8 cellular contexts compared by ENCODE assay signal in genomic region chr14:104795781-104796681, GRCh38. TPM values are rescaled to one million over a fixed set of nuclear protein-coding genes. Genes with fewer than 3 reads are reported as not detected.
DNase-seq lines count a peak whose midpoint lies in the region; ATAC-seq and TF ChIP-seq lines count a peak whose summit lies in the region.

No MANE protein-coding gene starts in this region.

- ATAC-seq in GM18909 (IDR thresholded peaks at IDR 0.05; ENCODE audit: poor library complexity, unreplicated experiment) (peak; percentile 37), GM18519 (IDR thresholded peaks at IDR 0.05; ENCODE audit: low FRiP score, unreplicated experiment) (no peak)
- ATAC-seq in naive thymus-derived CD4-positive, alpha-beta T cell = peak; percentile 69

- H3K36me3 Mint-ChIP-seq in naive thymus-derived CD4-positive, alpha-beta T cell = peaks cover 0 to 4% (median 0%) of the 10 kb centered on the region in 5 donors

- POLR2A ChIA-PET in A673 (lab: Charles Lee; ENCODE audit: low non-redundant PET) = no interaction called here
- POLR2A ChIA-PET in naive thymus-derived CD4-positive, alpha-beta T cell (lab: Charles Lee) = interaction anchor here (2.4 kb wide), 1 partner anchor 43 kb away, joined by 11 read pairs; the partner anchor contains the start of gene SIVA1

- DNase-seq in A673 (ENCODE audit: low spot score) (peak; percentile 66), MG63 (peak; percentile 56), activated T-cell treated with anti-CD3 and anti-CD28 coated beads for 48 hours (ENCODE audit: low read depth) (peak; percentile 53), tibial artery (no peak)
- DNase-seq in naive thymus-derived CD4-positive, alpha-beta T cell = peak in 8 of 9 donors; percentile 38 to 72 (median 45)

- BruUV-seq in A673 (replicated peaks; lab: Mats Ljungman, UMichigan) = no TSS peak

- WGBS in esophagus, 2 donors = 9 to 10% methylated on average over 51 to 55 of the region's 55 CpGs

- peaks cover 0 to 2% (median 0%) of the 10 kb centered on the region in 5 donors for H3K27me3 Mint-ChIP-seq in naive thymus-derived CD4-positive, alpha-beta T cell

- TF ChIP-seq CTCF in A673 (conservative IDR thresholded peaks at IDR 0.05; ENCODE audit: low read depth, low read length) = no peak
- no peak for TF ChIP-seq CTCF in tibial artery (IDR thresholded peaks at IDR 0.05)

- peaks cover 10% of the 10 kb centered on the region for H3K36me3 ChIP-seq in A673 (ENCODE audit: insufficient read depth, low read length, poor library complexity, severe bottlenecking)
- H3K36me3 ChIP-seq in MG63 = peaks cover 3% of the 10 kb centered on the region
- peaks cover 0 to 15% of the 10 kb centered on the region in 2 donors for H3K36me3 ChIP-seq in esophagus (ENCODE audit: control insufficient read depth in 2 of 2, insufficient read depth in 2 of 2, low read length in 1 of 2)
- H3K36me3 ChIP-seq in naive thymus-derived CD4-positive, alpha-beta T cell (ENCODE audit: control insufficient read depth in 2 of 3, insufficient read depth in 3 of 3, low read length in 3 of 3) = peaks cover 0 to 14% (median 0%) of the 10 kb centered on the region in 3 experiments
- peaks cover 0 to 18% (median 8%) of the 10 kb centered on the region in 3 donors for H3K36me3 ChIP-seq in tibial artery

- no peaks in the 10 kb centered on the region for H3K9me3 Mint-ChIP-seq in naive thymus-derived CD4-positive, alpha-beta T cell

- H3K27me3 ChIP-seq in A673 (replicated peaks; ENCODE audit: insufficient read depth, low read depth, low read length, poor library complexity) (no peaks in the 10 kb centered on the region), MG63 (no peaks in the 10 kb centered on the region), esophagus (ENCODE audit: control insufficient read depth in 1 of 2, insufficient read depth in 2 of 2, low read length in 2 of 2) (no peaks in the 10 kb centered on the region), tibial artery (no peaks in the 10 kb centered on the region)
- no peaks in the 10 kb centered on the region for H3K27me3 ChIP-seq in naive thymus-derived CD4-positive, alpha-beta T cell (ENCODE audit: control insufficient read depth in 2 of 2, insufficient read depth in 2 of 2, low read length in 2 of 2)

- H3K9me3 ChIP-seq in A673 (ENCODE audit: low read depth, low read length, poor library complexity, severe bottlenecking) (no peaks in the 10 kb centered on the region), MG63 (no peaks in the 10 kb centered on the region), esophagus (ENCODE audit: control insufficient read depth in 2 of 2, insufficient read depth in 1 of 2, low read depth in 1 of 2, low read length in 1 of 2) (no peaks in the 10 kb centered on the region), tibial artery (no peaks in the 10 kb centered on the region)
- H3K9me3 ChIP-seq in naive thymus-derived CD4-positive, alpha-beta T cell (ENCODE audit: control insufficient read depth in 2 of 3, low read length in 3 of 3) = no peaks in the 10 kb centered on the region

- intact Hi-C loops in A673 (cut with micrococcal nuclease; ENCODE audit: unreplicated experiment) = no loop called here
- intact Hi-C loops in naive thymus-derived CD4-positive, alpha-beta T cell (cut with micrococcal nuclease) = loop anchor here (1.0 to 10.0 kb wide), 2 partner anchors 69 to 509 kb away; partner anchors contain the start of genes BRF1 (in 1 of the 2) and CEP170B (in 1 of the 2)
- intact Hi-C loops in tibial artery (cut with DNase I; ENCODE audit: low total_unique reads) = no loop called here

- CTCF ChIA-PET in A673 (lab: Charles Lee) = no interaction called here
- CTCF ChIA-PET in naive thymus-derived CD4-positive, alpha-beta T cell (lab: Charles Lee) = interaction anchor here (1.6 kb wide), 1 partner anchor 30 kb away, joined by 4 read pairs; no protein-coding TSS in a partner anchor

- H3K4me1 ChIP-seq in A673 (ENCODE audit: insufficient read depth, low read length, poor library complexity, severe bottlenecking) (peaks cover 17% of the 10 kb centered on the region), esophagus (ENCODE audit: control insufficient read depth in 2 of 2, insufficient read depth in 2 of 2, low read length in 1 of 2) (peaks cover 12 to 36% of the 10 kb centered on the region in 2 donors), tibial artery (peaks cover 0 to 72% (median 53%) of the 10 kb centered on the region in 4 donors)
- peaks cover 21 to 37% of the 10 kb centered on the region in 2 donors for H3K4me1 ChIP-seq in naive thymus-derived CD4-positive, alpha-beta T cell (ENCODE audit: control insufficient read depth in 2 of 2, insufficient read depth in 2 of 2, low read length in 2 of 2)

- peak overlapping the region; percentile 38 for H3K4me3 ChIP-seq in A673 (ENCODE audit: low read depth, low read length, poor library complexity, severe bottlenecking)
- peak overlapping the region; percentile 38 for H3K4me3 ChIP-seq in MG63
- H3K4me3 ChIP-seq in esophagus (ENCODE audit: low read depth in 1 of 2, low read length in 2 of 2) = peak overlapping the region; percentile 51 to 82
- peak overlapping the region; percentile 56 for H3K4me3 ChIP-seq in naive thymus-derived CD4-positive, alpha-beta T cell (ENCODE audit: low read length)
- peak overlapping the region; percentile 60 to 90 for H3K4me3 ChIP-seq in tibial artery

- H3K27ac Mint-ChIP-seq in naive thymus-derived CD4-positive, alpha-beta T cell = peak overlapping the region; percentile 53 to 92 (median 80)

- H3K27ac ChIP-seq in A673 (ENCODE audit: low read depth, low read length, poor library complexity, severe bottlenecking) (peak overlapping the region; percentile 55), esophagus (ENCODE audit: low read depth in 2 of 2, low read length in 1 of 2) (peak overlapping the region; percentile 90 to 93), tibial artery (peak overlapping the region; percentile 83 to 100)
- peak overlapping the region; percentile 75 for H3K27ac ChIP-seq in naive thymus-derived CD4-positive, alpha-beta T cell (ENCODE audit: low read depth, low read length)

- H3K4me1 Mint-ChIP-seq in naive thymus-derived CD4-positive, alpha-beta T cell = peaks cover 23 to 55% (median 49%) of the 10 kb centered on the region in 7 donors

- H3K4me3 Mint-ChIP-seq in naive thymus-derived CD4-positive, alpha-beta T cell = peak overlapping the region; percentile 69 to 87 (median 74)

RNA-seq across cellular contexts. Expression of gene AKT1, which starts 0.5 kb away (rescaled TPM):
- 123 and 142 TPM in 2 replicates for total RNA-seq in A673 (2021)
- total RNA-seq in MG63 (2014; rRNA removed; shearing (Covaris generic); ENCODE audit: low replicate concordance) = 118 and 140 TPM in 2 replicates
- polyA plus RNA-seq in esophagus = 10 to 100 TPM; 62.6 to 62.9 TPM
- 100 to 1,000 TPM in 1 of 5 experiments, 10 to 100 TPM in 4; 70.4 to 131 (median 88.9) TPM for total RNA-seq in naive thymus-derived CD4-positive, alpha-beta T cell
- polyA plus RNA-seq in naive thymus-derived CD4-positive, alpha-beta T cell = 10 to 100 TPM in 1 of 2 donors, 1 to 10 TPM in 1; 6.8 to 12.3 TPM

RNA-seq across cellular contexts. Expression of gene ZBTB42, which starts 4.9 kb away (rescaled TPM):
- 1.4 and 2.1 TPM in 2 replicates for total RNA-seq in A673 (2021)
- 2.5 and 3.9 TPM in 2 replicates for total RNA-seq in MG63 (2014; rRNA removed; shearing (Covaris generic); ENCODE audit: low replicate concordance)
- 1 to 10 TPM; 5.0 TPM for polyA plus RNA-seq in esophagus
- 10 to 100 TPM in 1 of 5 experiments, 1 to 10 TPM in 4; 3.5 to 11.3 (median 5.5) TPM for total RNA-seq in naive thymus-derived CD4-positive, alpha-beta T cell
- 1 to 10 TPM; 2.1 TPM for polyA plus RNA-seq in naive thymus-derived CD4-positive, alpha-beta T cell

RNA-seq across cellular contexts. Expression of gene SIVA1, which starts 43.1 kb away (rescaled TPM):
- 79.6 and 83.0 TPM in 2 replicates for total RNA-seq in A673 (2021)
- 166 and 169 TPM in 2 replicates for total RNA-seq in MG63 (2014; rRNA removed; shearing (Covaris generic); ENCODE audit: low replicate concordance)
- polyA plus RNA-seq in esophagus = 100 to 1,000 TPM in 1 of 2 donors, 10 to 100 TPM in 1; 60.5 to 159 TPM
- 10 to 100 TPM; 61.4 to 97.7 (median 77.4) TPM for total RNA-seq in naive thymus-derived CD4-positive, alpha-beta T cell
- polyA plus RNA-seq in naive thymus-derived CD4-positive, alpha-beta T cell = 100 to 1,000 TPM; 269 to 276 TPM

Comparison
In these comparisons a context has a peak if more than half of its experiments do, and no peak if none do; other contexts are left out.
1. DNase-seq: peak in A673 (single experiment), MG63 (single experiment), activated T-cell treated with anti-CD3 and anti-CD28 coated beads for 48 hours (single experiment) and naive thymus-derived CD4-positive, alpha-beta T cell (8 of 9); none in tibial artery (0 of 2).
2. intact Hi-C loops: an anchor here in naive thymus-derived CD4-positive, alpha-beta T cell (1.0 to 10.0 kb wide); none called in A673 and tibial artery.
3. Peak in every context shown above with its lines, with median percentiles within 50 percentile points of each other: H3K27ac ChIP-seq and H3K4me3 ChIP-seq.